8 cellular contexts compared by ENCODE assay signal in genomic region chr13:27251166-27252088, GRCh38. TPM values are rescaled to one million over a fixed set of nuclear protein-coding genes. Genes with fewer than 3 reads are reported as not detected.
DNase-seq lines count a peak whose midpoint lies in the region; ATAC-seq and TF ChIP-seq lines count a peak whose summit lies in the region.

RPL21 (plus strand) TSS chr13:27251558; CDS start chr13:27253777, 2,219 bp downstream.

- H3K4me3 ChIP-seq in AG04449 (ENCODE audit: low read depth, low read length): peak within 1 kb of the TSS; percentile 93

- H3K9me3 Mint-ChIP-seq in activated B cell treated with CpG ODN at 0.5 μM for 24 hours: no peaks in the 10 kb centered on the region
- no peaks in the 10 kb centered on the region for H3K9me3 Mint-ChIP-seq in immature natural killer cell

- H3K36me3 Mint-ChIP-seq in activated B cell treated with CpG ODN at 0.5 μM for 24 hours (ENCODE audit: low read depth) (peaks cover 50% of the 10 kb centered on the region), immature natural killer cell (peaks cover 0 to 7% (median 6%) of the 10 kb centered on the region in 3 donors)

- CTCF ChIA-PET in AG04449 (lab: Yijun Ruan, JAX) (no interaction called here), activated B cell treated with CpG ODN at 0.5 μM for 24 hours (lab: Charles Lee) (no interaction called here)

- intact Hi-C loops in activated B cell treated with CpG ODN at 0.5 μM for 24 hours (cut with micrococcal nuclease): loop anchor here (1.0 to 10.0 kb wide), 15 partner anchors 9 to 1951 kb away; partner anchors contain the start of genes GTF3A, LNX2, MTIF3 and NUP58

- peak within 1 kb of the TSS; percentile 93 for H3K4me3 Mint-ChIP-seq in activated B cell treated with CpG ODN at 0.5 μM for 24 hours
- peak within 1 kb of the TSS; percentile 91 to 99 (median 98) for H3K4me3 Mint-ChIP-seq in immature natural killer cell

- H3K27ac Mint-ChIP-seq in activated B cell treated with CpG ODN at 0.5 μM for 24 hours (peak within 1 kb of the TSS; percentile 99), immature natural killer cell (peak within 1 kb of the TSS; percentile 97 to 100 (median 100))

- H3K4me1 Mint-ChIP-seq in activated B cell treated with CpG ODN at 0.5 μM for 24 hours (peaks cover 48% of the 10 kb centered on the region), immature natural killer cell (peaks cover 44 to 65% of the 10 kb centered on the region in 2 donors)

- peak; percentile 86 for DNase-seq in AG04449 (ENCODE audit: low read depth, low spot score)
- peak; percentile 76 for DNase-seq in NCI-H226
- DNase-seq in activated B cell treated with CpG ODN at 0.5 μM for 24 hours: peak; percentile 89
- peak; percentile 66 to 97 (median 91) for DNase-seq in caudate nucleus (lab: John Stamatoyannopoulos, UW)
- DNase-seq in immature natural killer cell: peak; percentile 92 to 93 (median 93)
- peak; percentile 97 for DNase-seq in smooth muscle cell of the brain vasculature (ENCODE audit: low read depth, low spot score)

- ATAC-seq in GM18873 (IDR thresholded peaks at IDR 0.05; ENCODE audit: low FRiP score, unreplicated experiment) (peak; percentile 96), HG03139 (IDR thresholded peaks at IDR 0.05; ENCODE audit: unreplicated experiment) (peak; percentile 91), activated B cell treated with CpG ODN at 0.5 μM for 24 hours (ENCODE audit: low read depth) (peak; percentile 93)

- POLR2A ChIA-PET in AG04449 (lab: Yijun Ruan, JAX): interaction anchor here (0.9 to 1.0 kb wide), 2 partner anchors 10 to 40 kb away, joined by 3 to 5 read pairs; no protein-coding TSS in a partner anchor
- POLR2A ChIA-PET in activated B cell treated with CpG ODN at 0.5 μM for 24 hours (lab: Charles Lee): interaction anchor here (0.5 to 1.3 kb wide), 20 partner anchors 8 to 798 kb away, joined by 3 to 19 read pairs (median 5); partner anchors contain the start of genes MTIF3, RASL11A and USP12

- peak within 1 kb of the TSS; percentile 100 for H3K27ac ChIP-seq in caudate nucleus (ENCODE audit: low read depth, low read length)

- TF ChIP-seq CTCF in AG04449 (IDR thresholded peaks at IDR 0.05; ENCODE audit: insufficient read depth, low read length, missing control alignments) (no peak), activated B cell treated with CpG ODN at 0.5 μM for 24 hours (IDR thresholded peaks at IDR 0.05) (no peak)

- H3K27me3 Mint-ChIP-seq in activated B cell treated with CpG ODN at 0.5 μM for 24 hours (no peaks in the 10 kb centered on the region), immature natural killer cell (ENCODE audit: low read depth in 3 of 3) (peaks cover 0 to 20% (median 13%) of the 10 kb centered on the region in 3 donors)

RNA-seq across cellular contexts. Expression of gene RPL21, which starts in this region (rescaled TPM):
- 1,996 and 2,528 TPM in 2 replicates for total RNA-seq in activated B cell treated with CpG ODN at 0.5 μM for 24 hours
- polyA plus RNA-seq in immature natural killer cell: 1,000 to 10,000 TPM; 3,259 to 4,649 (median 3,425) TPM

Comparison
In these comparisons a context has a peak if more than half of its experiments do, and no peak if none do; other contexts are left out.
1. Peak in every context shown above with its lines: DNase-seq, ATAC-seq, H3K4me3 ChIP-seq and H3K27ac ChIP-seq.